In genomic region chr11:13668102-13668956, GRCh38 we compare ENCODE assay signal across 1 cellular context.
TF ChIP-seq lines count a peak whose summit lies in the region.

TSS of gene FAR1 (plus strand) at chr11:13668668. CDS start at chr11:13694766, 26,098 bp downstream.

TF ChIP-seq in H1, 55 proteins besides CTCF, POLR2A, EP300 and RAD21:
- no peak for TF ChIP-seq CBX8 (IDR thresholded peaks at IDR 0.05; ENCODE audit: borderline replicate concordance, low read depth, low read length)
- TF ChIP-seq CEBPB (IDR thresholded peaks at IDR 0.05; ENCODE audit: low read depth, low read length) = no peak
- TF ChIP-seq E2F6 (IDR thresholded peaks at IDR 0.05) = peak; percentile 77
- no peak for TF ChIP-seq SP4 (IDR thresholded peaks at IDR 0.05; ENCODE audit: low read length)
- TF ChIP-seq NANOG (IDR thresholded peaks at IDR 0.05; ENCODE audit: insufficient read depth, low read depth, low read length, poor library complexity, severe bottlenecking) = peak; percentile 40
- TF ChIP-seq CHD1 (IDR thresholded peaks at IDR 0.05; ENCODE audit: low read depth, low read length) = no peak
- peak; percentile 72 for TF ChIP-seq KDM4A (IDR thresholded peaks at IDR 0.05; ENCODE audit: low read depth, low read length, severe bottlenecking)
- peak; percentile 72 for TF ChIP-seq PHF8 (conservative IDR thresholded peaks at IDR 0.05; ENCODE audit: low read depth, low read length)
- no peak for TF ChIP-seq BCL11A (IDR thresholded peaks at IDR 0.05; ENCODE audit: low read depth in 2 of 2, low read length in 2 of 2)
- TF ChIP-seq HDAC2 (IDR thresholded peaks at IDR 0.05; ENCODE audit: borderline replicate concordance in 1 of 2, low read depth in 2 of 2, low read length in 2 of 2) = 0 out of 4 replicates have a peak, but pooled peaks of 1 of the 2 experiments have one; percentile 28
- no peak for TF ChIP-seq ZNF274 (IDR thresholded peaks at IDR 0.05; ENCODE audit: borderline replicate concordance, extremely low read depth, low read length)
- TF ChIP-seq JUND (IDR thresholded peaks at IDR 0.05; ENCODE audit: low read length) = no peak
- peak; percentile 58; the same call in 1 of the 2 replicates for TF ChIP-seq RBBP5 (IDR thresholded peaks at IDR 0.05; ENCODE audit: borderline replicate concordance, low read depth, low read length)
- no peak for TF ChIP-seq CTBP2 (IDR thresholded peaks at IDR 0.05; ENCODE audit: borderline replicate concordance, insufficient read depth, insufficient read length, low read length)
- peak; percentile 55; the same call in 1 of the 2 replicates for TF ChIP-seq TBP (IDR thresholded peaks at IDR 0.05; ENCODE audit: low read depth, low read length)
- no peak for TF ChIP-seq EZH2 (IDR thresholded peaks at IDR 0.05; ENCODE audit: low read depth, low read length, severe bottlenecking)
- TF ChIP-seq POLR2AphosphoS5 (IDR thresholded peaks at IDR 0.05; ENCODE audit: low read depth, low read length) = no peak; the same call in 1 of the 2 replicates
- no peak for TF ChIP-seq CHD7 (IDR thresholded peaks at IDR 0.05; ENCODE audit: insufficient replicate concordance, low read length)
- no peak for TF ChIP-seq KDM1A (IDR thresholded peaks at IDR 0.05; ENCODE audit: borderline replicate concordance, low read length)
- TF ChIP-seq RFX5 (IDR thresholded peaks at IDR 0.05; ENCODE audit: borderline replicate concordance, low read depth, low read length) = no peak
- TF ChIP-seq YY1 (IDR thresholded peaks at IDR 0.05; ENCODE audit: low read depth, low read length) = peak; percentile 82
- no peak for TF ChIP-seq FOSL1 (IDR thresholded peaks at IDR 0.05; ENCODE audit: insufficient read depth, low read depth, low read length)
- no peak for TF ChIP-seq ASH2L (IDR thresholded peaks at IDR 0.05; ENCODE audit: low read length)
- no peak for TF ChIP-seq SIX5 (IDR thresholded peaks at IDR 0.05; ENCODE audit: low read depth, low read length)
- no peak for TF ChIP-seq GTF2F1 (IDR thresholded peaks at IDR 0.05; ENCODE audit: borderline replicate concordance, low read depth, low read length)
- no peak for TF ChIP-seq SRF (IDR thresholded peaks at IDR 0.05; ENCODE audit: low read depth, low read length)
- peak; percentile 83 for TF ChIP-seq MAX (IDR thresholded peaks at IDR 0.05)
- no peak for TF ChIP-seq SAP30 (IDR thresholded peaks at IDR 0.05; ENCODE audit: insufficient read depth, insufficient replicate concordance, low read length)
- 0 out of 4 replicates have a peak, but pooled peaks of 1 of the 2 experiments have one; percentile 24 for TF ChIP-seq SIN3A (conservative IDR thresholded peaks at IDR 0.05 in 1 of 2, IDR thresholded peaks at IDR 0.05 in 1 of 2; ENCODE audit: low read depth in 1 of 2, low read length in 2 of 2)
- TF ChIP-seq TEAD4 (IDR thresholded peaks at IDR 0.05; ENCODE audit: low read depth, low read length) = no peak
- TF ChIP-seq MAFK (IDR thresholded peaks at IDR 0.05; ENCODE audit: low read depth, low read length) = no peak
- TF ChIP-seq SIRT6 (IDR thresholded peaks at IDR 0.05; ENCODE audit: low read length) = no peak
- TF ChIP-seq TAF1 (IDR thresholded peaks at IDR 0.05; ENCODE audit: low read depth, low read length) = peak; percentile 68
- no peak for TF ChIP-seq SUZ12 (IDR thresholded peaks at IDR 0.05; ENCODE audit: low read length)
- TF ChIP-seq BACH1 (IDR thresholded peaks at IDR 0.05; ENCODE audit: low read length) = peak; percentile 76
- peak; percentile 90 for TF ChIP-seq SP1 (IDR thresholded peaks at IDR 0.05; ENCODE audit: low read depth, low read length)
- no peak for TF ChIP-seq KDM5A (IDR thresholded peaks at IDR 0.05; ENCODE audit: low read length)
- peak; percentile 87 for TF ChIP-seq CREB1 (IDR thresholded peaks at IDR 0.05)
- TF ChIP-seq HDAC6 (IDR thresholded peaks at IDR 0.05; ENCODE audit: low read depth, low read length) = no peak
- 0 out of 2 replicates have a peak, but pooled peaks have one; percentile 26 for TF ChIP-seq EGR1 (IDR thresholded peaks at IDR 0.05; ENCODE audit: borderline replicate concordance, low read depth, low read length)
- peak; percentile 59; the same call in 1 of the 2 replicates for TF ChIP-seq CHD2 (IDR thresholded peaks at IDR 0.05; ENCODE audit: low read length)
- no peak for TF ChIP-seq RXRA (IDR thresholded peaks at IDR 0.05; ENCODE audit: insufficient read depth, low read depth, low read length)
